Comparison of ENCODE assay signal across 17 cellular contexts in the genomic region with DNA sequence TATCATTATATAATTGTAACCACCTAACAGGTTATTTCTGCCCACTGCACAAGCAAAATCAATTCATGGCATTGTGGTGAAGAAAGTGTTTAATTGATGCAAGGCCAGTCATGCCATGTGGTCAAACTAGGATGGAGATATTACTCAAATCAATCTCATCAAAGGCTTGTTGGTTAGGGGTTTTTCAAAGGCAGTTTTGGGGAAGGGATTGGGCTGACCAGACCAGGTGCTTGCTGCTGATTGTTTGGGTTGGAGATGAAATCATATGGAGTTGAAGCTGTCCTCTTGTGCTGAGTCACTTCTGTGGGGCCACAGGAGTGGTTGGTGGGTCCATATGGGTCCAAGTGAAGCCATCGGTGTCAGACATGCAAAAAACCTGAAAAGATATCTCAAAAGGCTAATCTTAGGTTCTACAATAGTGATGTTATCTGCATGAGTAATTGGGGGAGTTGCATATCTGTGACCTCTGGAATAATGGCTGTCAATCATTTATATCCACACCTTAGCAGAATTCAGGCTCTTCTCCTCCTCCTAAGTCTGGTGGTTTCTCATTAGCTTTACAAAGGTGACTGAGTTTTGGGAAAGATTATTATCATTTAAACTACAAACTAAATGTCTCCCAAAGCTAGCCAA. TPM values are rescaled to one million over a fixed set of nuclear protein-coding genes. Genes with fewer than 3 reads are reported as not detected.
DNase-seq lines count a peak whose midpoint lies in the region; ATAC-seq lines count a peak whose summit lies in the region.
"Had no signal": no experiment of that assay in that cellular context is flagged by ENCODE, and none has a peak within 500 bp of the region (broad histone marks: within the 10 kb centered on the region; RNA-seq: fewer than 3 reads in every experiment).

No MANE protein-coding gene starts in this region.

- no peak overlapping the region for H3K4me2 ChIP-seq in mesendoderm (ENCODE audit: low read length)

- H3K27ac ChIP-seq in mesendoderm (ENCODE audit: low read depth, low read length) (no peak overlapping the region), caudate nucleus (ENCODE audit: low read depth, low read length) (no peak overlapping the region)

- no peak overlapping the region for H3K9ac ChIP-seq in mesendoderm (ENCODE audit: low read length)

- H2AK5ac ChIP-seq in mesendoderm (ENCODE audit: low read length), result no peak overlapping the region

- H4K5ac ChIP-seq in mesendoderm (ENCODE audit: low read length), result no peak overlapping the region

- no peak overlapping the region for H3K4me3 Mint-ChIP-seq in effector memory CD8-positive, alpha-beta T cell
- H3K4me3 Mint-ChIP-seq: activated CD4-positive, alpha-beta T cell treated with anti-CD3 and anti-CD28 coated beads for 36 hours; CD14-positive monocyte; T-helper 17 cell had no signal

- DNase-seq in mesendoderm (peak; percentile 22), caudate nucleus (lab: John Stamatoyannopoulos, UW) (no peak), NK-92 (lab: John Stamatoyannopoulos, UW; ENCODE audit: unreplicated experiment) (no peak), NCI-H1417 treated with DMSO at 0.1 percent for 48 hours (lab: John Stamatoyannopoulos, UW) (no peak)
- no peak for DNase-seq in effector memory CD8-positive, alpha-beta T cell
- DNase-seq: activated CD4-positive, alpha-beta T cell treated with anti-CD3 and anti-CD28 coated beads for 36 hours; anterior cingulate cortex; cortex of kidney; EL; NCI-H1417; NCI-H524; RPMI8226; T-helper 17 cell had no signal

- peak overlapping the region; percentile 42 for H3K56ac ChIP-seq in mesendoderm (ENCODE audit: low read length)

- H3K23ac ChIP-seq in mesendoderm (ENCODE audit: low read length), result no peak overlapping the region

- no peak overlapping the region for H3K27ac Mint-ChIP-seq in effector memory CD8-positive, alpha-beta T cell
- H3K27ac Mint-ChIP-seq: activated CD4-positive, alpha-beta T cell treated with anti-CD3 and anti-CD28 coated beads for 36 hours; CD14-positive monocyte; T-helper 17 cell had no signal

- no peaks in the 10 kb centered on the region for H3K36me3 ChIP-seq in mesendoderm (ENCODE audit: control insufficient read depth, insufficient read depth, low read length)

- no CpG with 5 or more reads among the region's 1 CpG for WGBS in mesendoderm (ENCODE audit: extremely low coverage, insufficient coverage, low lambda C conversion rate)

- H3K4me1 Mint-ChIP-seq in effector memory CD8-positive, alpha-beta T cell (ENCODE audit: low read depth in 2 of 2), result peaks cover 0 to 3% of the 10 kb centered on the region in 2 donors
- H3K4me1 Mint-ChIP-seq: activated CD4-positive, alpha-beta T cell treated with anti-CD3 and anti-CD28 coated beads for 36 hours had no signal

- peaks cover 72 to 75% of the 10 kb centered on the region in 2 donors for H3K27me3 Mint-ChIP-seq in effector memory CD8-positive, alpha-beta T cell

- H3K18ac ChIP-seq in mesendoderm (ENCODE audit: low read length), result no peak overlapping the region

- no peak overlapping the region for H4K8ac ChIP-seq in mesendoderm (ENCODE audit: low read depth, low read length)

- H3K27me3 ChIP-seq in mesendoderm (ENCODE audit: insufficient read depth, low read length, poor library complexity), result no peaks in the 10 kb centered on the region

- H3K79me1 ChIP-seq in mesendoderm (ENCODE audit: low read length), result no peaks in the 10 kb centered on the region

- no peak overlapping the region for H2BK5ac ChIP-seq in mesendoderm (ENCODE audit: low read length)

- H3K4me3 ChIP-seq in mesendoderm (ENCODE audit: low read length), result no peak overlapping the region

- H3K4ac ChIP-seq in mesendoderm (ENCODE audit: low read depth, low read length), result no peak overlapping the region

- ATAC-seq in GM18907 (IDR thresholded peaks at IDR 0.05; ENCODE audit: unreplicated experiment) (peak; percentile 99), GM21786 (IDR thresholded peaks at IDR 0.05; ENCODE audit: unreplicated experiment) (peak; percentile 85), HG03097 (IDR thresholded peaks at IDR 0.05; ENCODE audit: low FRiP score, unreplicated experiment) (peak; percentile 62)
- no peak for ATAC-seq in effector memory CD8-positive, alpha-beta T cell (replicated peaks)
- ATAC-seq: activated CD4-positive, alpha-beta T cell treated with anti-CD3 and anti-CD28 coated beads for 36 hours; T-helper 17 cell had no signal

- no peak overlapping the region for H2BK15ac ChIP-seq in mesendoderm (replicated peaks; ENCODE audit: low read depth)

- no peaks in the 10 kb centered on the region for H3K36me3 Mint-ChIP-seq in effector memory CD8-positive, alpha-beta T cell (ENCODE audit: insufficient read depth)
- H3K36me3 Mint-ChIP-seq: CD14-positive monocyte had no signal

- H3K4me1 ChIP-seq in mesendoderm (ENCODE audit: control insufficient read depth, low read depth, low read length), result no peaks in the 10 kb centered on the region

- no peaks in the 10 kb centered on the region for H3K79me2 ChIP-seq in mesendoderm (ENCODE audit: control insufficient read depth, insufficient read depth, low read length)

- no peak overlapping the region for H2BK120ac ChIP-seq in mesendoderm (ENCODE audit: low read depth, low read length)

- peaks cover 2 to 8% of the 10 kb centered on the region in 2 donors for H3K9me3 Mint-ChIP-seq in effector memory CD8-positive, alpha-beta T cell

RNA-seq across cellular contexts. Expression of a gene that starts 44.9 kb away (rescaled TPM):
- polyA plus RNA-seq in mesendoderm (2013, experiment 1 of 2), result 293 TPM
- 302 TPM for polyA plus RNA-seq in mesendoderm (2013, experiment 2 of 2)
